ENCODE assay signal across 8 cellular contexts in the genomic region with DNA sequence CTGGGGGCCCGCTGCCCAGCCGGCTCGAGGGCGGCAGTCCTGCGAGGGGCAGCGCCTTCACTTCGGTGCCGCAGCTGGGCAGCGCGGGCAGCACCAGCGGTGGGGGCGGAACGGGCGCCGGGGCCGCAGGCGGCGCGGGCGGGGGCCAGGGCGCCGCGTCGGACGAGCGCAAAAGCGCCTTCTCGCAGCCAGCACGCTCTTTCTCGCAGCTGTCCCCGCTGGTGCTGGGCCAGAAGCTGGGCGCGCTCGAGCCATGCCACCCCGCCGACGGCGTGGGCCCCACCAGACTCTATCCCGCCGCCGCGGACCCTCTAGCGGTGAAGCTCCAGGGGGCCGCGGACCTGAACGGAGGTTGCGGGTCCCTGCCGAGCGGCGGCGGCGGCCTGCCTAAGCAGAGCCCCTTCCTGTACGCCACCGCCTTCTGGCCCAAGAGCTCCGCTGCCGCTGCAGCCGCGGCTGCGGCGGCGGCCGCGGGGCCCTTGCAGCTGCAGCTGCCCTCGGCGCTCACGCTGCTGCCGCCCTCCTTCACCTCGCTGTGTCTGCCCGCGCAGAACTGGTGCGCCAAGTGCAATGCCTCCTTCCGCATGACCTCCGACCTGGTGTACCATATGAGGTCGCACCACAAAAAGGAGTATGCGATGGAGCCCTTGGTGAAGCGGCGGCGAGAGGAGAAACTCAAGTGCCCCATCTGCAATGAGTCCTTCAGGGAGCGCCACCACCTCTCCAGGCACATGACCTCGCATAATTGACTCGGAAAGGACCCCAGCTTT. TPM values are rescaled to one million over a fixed set of nuclear protein-coding genes. Genes with fewer than 3 reads are reported as not detected.
A peak's percentile ranks its signal among the peaks of the same experiment; 100 is the strongest.
DNase-seq lines count a peak whose midpoint lies in the region; ATAC-seq and TF ChIP-seq lines count a peak whose summit lies in the region.

No MANE protein-coding gene starts in this region.

- no peaks in the 10 kb centered on the region for H3K4me1 ChIP-seq in MM.1S (ENCODE audit: low read length)

- CTCF ChIA-PET in activated CD4-positive, alpha-beta memory T cell treated with anti-CD3 and anti-CD28 coated beads, Interleukin-2, amount 10 ng/mL, durations not matched to agents 7 days and 5 days (lab: Charles Lee), result interaction anchor here (0.6 to 8.9 kb wide), 29 partner anchors 10 to 1264 kb away, joined by 3 to 135 read pairs (median 5); a partner anchor contains a TSS

- peak overlapping the region; percentile 92 for H3K27ac Mint-ChIP-seq in activated CD4-positive, alpha-beta memory T cell treated with anti-CD3 and anti-CD28 coated beads, Interleukin-2, amount 10 ng/mL, durations not matched to agents 7 days and 5 days

- no peaks in the 10 kb centered on the region for H3K36me3 ChIP-seq in GM06990 (ENCODE audit: control insufficient read depth, insufficient read depth, low read length)
- no peaks in the 10 kb centered on the region for H3K36me3 ChIP-seq in MM.1S (replicated peaks; ENCODE audit: insufficient read depth, low read length)
- H3K36me3 ChIP-seq in neural cell (ENCODE audit: insufficient read depth, low read length), result no peaks in the 10 kb centered on the region

- H4K20me1 ChIP-seq in MM.1S (ENCODE audit: insufficient read depth, low read length), result no peaks in the 10 kb centered on the region
- H4K20me1 ChIP-seq in neural cell (ENCODE audit: insufficient read depth), result no peaks in the 10 kb centered on the region

- no peaks in the 10 kb centered on the region for H3K9me3 Mint-ChIP-seq in activated CD4-positive, alpha-beta memory T cell treated with anti-CD3 and anti-CD28 coated beads, Interleukin-2, amount 10 ng/mL, durations not matched to agents 7 days and 5 days

- no peaks in the 10 kb centered on the region for H3K9me3 ChIP-seq in MM.1S (replicated peaks; ENCODE audit: insufficient read depth, low read length)
- peaks cover 14% of the 10 kb centered on the region for H3K9me3 ChIP-seq in neural cell (ENCODE audit: low read length)

- H3K27me3 Mint-ChIP-seq in activated CD4-positive, alpha-beta memory T cell treated with anti-CD3 and anti-CD28 coated beads, Interleukin-2, amount 10 ng/mL, durations not matched to agents 7 days and 5 days, result peaks cover 7% of the 10 kb centered on the region

- no peak for TF ChIP-seq RAD21 in neural cell (conservative IDR thresholded peaks at IDR 0.05)

- no peak for TF ChIP-seq EP300 in neural cell (conservative IDR thresholded peaks at IDR 0.05; ENCODE audit: poor library complexity, severe bottlenecking)

- TF ChIP-seq CTCF in GM06990 (IDR thresholded peaks at IDR 0.05; ENCODE audit: insufficient read depth, low read length, poor library complexity, severe bottlenecking), result no peak
- no peak for TF ChIP-seq CTCF in MM.1S (IDR thresholded peaks at IDR 0.05; ENCODE audit: low read length)
- TF ChIP-seq CTCF in neural cell (IDR thresholded peaks at IDR 0.05; ENCODE audit: poor library complexity, severe bottlenecking), result no peak

- POLR2A ChIA-PET in activated CD4-positive, alpha-beta memory T cell treated with anti-CD3 and anti-CD28 coated beads, Interleukin-2, amount 10 ng/mL, durations not matched to agents 7 days and 5 days (lab: Charles Lee), result interaction anchor here (0.7 to 6.0 kb wide), 23 partner anchors 9 to 1264 kb away, joined by 3 to 70 read pairs (median 4); a partner anchor contains a TSS

- no peak for TF ChIP-seq POLR2A in erythroblast (IDR thresholded peaks at IDR 0.05; ENCODE audit: low read length)

- peak; percentile 75 for DNase-seq in GM06990 (ENCODE audit: extremely low read depth, insufficient read length)
- DNase-seq in MM.1S, result peak; percentile 52
- peak; percentile 76 for DNase-seq in activated CD4-positive, alpha-beta memory T cell treated with anti-CD3 and anti-CD28 coated beads, Interleukin-2, amount 10 ng/mL, durations not matched to agents 7 days and 5 days
- DNase-seq in erythroblast (lab: John Stamatoyannopoulos, UW), result peak; percentile 31 to 32
- no peak for DNase-seq in kidney glomerular epithelial cell (lab: John Stamatoyannopoulos, UW)
- DNase-seq in hippocampal formation (lab: John Stamatoyannopoulos, UW), result no peak

- H3K9me2 ChIP-seq in MM.1S (replicated peaks; ENCODE audit: insufficient read depth, low read length) (no peaks in the 10 kb centered on the region), neural cell (ENCODE audit: insufficient read depth, low read length) (no peaks in the 10 kb centered on the region)

- no peaks in the 10 kb centered on the region for H3K79me2 ChIP-seq in MM.1S (ENCODE audit: low read length)
- no peaks in the 10 kb centered on the region for H3K79me2 ChIP-seq in neural cell (replicated peaks; ENCODE audit: insufficient read depth, low read length)

- peak overlapping the region; percentile 21; the same call in 1 of the 2 replicates for H3K9ac ChIP-seq in MM.1S (ENCODE audit: low read length)
- H3K9ac ChIP-seq in neural cell (ENCODE audit: low read length), result no peak overlapping the region

- no peaks in the 10 kb centered on the region for H3F3A ChIP-seq in MM.1S (ENCODE audit: insufficient read depth, low read length)
- no peaks in the 10 kb centered on the region for H3F3A ChIP-seq in neural cell (ENCODE audit: insufficient read depth, low read length, poor library complexity, severe bottlenecking)

- ATAC-seq in GM21723 (IDR thresholded peaks at IDR 0.05; ENCODE audit: unreplicated experiment), result peak; percentile 63

- H3K27ac ChIP-seq in MM.1S (ENCODE audit: low read length) (no peak overlapping the region), neural cell (ENCODE audit: low read length) (no peak overlapping the region)

- peak overlapping the region; percentile 96 for H3K4me3 Mint-ChIP-seq in activated CD4-positive, alpha-beta memory T cell treated with anti-CD3 and anti-CD28 coated beads, Interleukin-2, amount 10 ng/mL, durations not matched to agents 7 days and 5 days

- H3K4me1 Mint-ChIP-seq in activated CD4-positive, alpha-beta memory T cell treated with anti-CD3 and anti-CD28 coated beads, Interleukin-2, amount 10 ng/mL, durations not matched to agents 7 days and 5 days, result peaks cover 23% of the 10 kb centered on the region

- H2AFZ ChIP-seq in MM.1S (ENCODE audit: low read length), result peak overlapping the region; percentile 71
- no peak overlapping the region for H2AFZ ChIP-seq in neural cell (ENCODE audit: low read depth, low read length)

- H3K4me2 ChIP-seq in MM.1S (ENCODE audit: low read depth, low read length) (peak overlapping the region; percentile 80), neural cell (ENCODE audit: low read length) (no peak overlapping the region)

- H3K27me3 ChIP-seq in GM06990 (replicated peaks; ENCODE audit: control insufficient read depth, insufficient read depth, low read length) (no peaks in the 10 kb centered on the region; the same call in 1 of the 2 replicates), MM.1S (replicated peaks; ENCODE audit: insufficient read depth, low read length) (no peaks in the 10 kb centered on the region), neural cell (ENCODE audit: insufficient read depth, low read depth, low read length) (peaks cover 99% of the 10 kb centered on the region)

- H3K4me3 ChIP-seq in GM06990 (replicated peaks; ENCODE audit: low read depth, low read length) (peak overlapping the region; percentile 57), MM.1S (ENCODE audit: low read length) (peak overlapping the region; percentile 69), neural cell (ENCODE audit: low read length) (peak overlapping the region; percentile 54)

- H3K36me3 Mint-ChIP-seq in activated CD4-positive, alpha-beta memory T cell treated with anti-CD3 and anti-CD28 coated beads, Interleukin-2, amount 10 ng/mL, durations not matched to agents 7 days and 5 days (ENCODE audit: low read depth), result peaks cover 27% of the 10 kb centered on the region

TF ChIP-seq in neural cell, 6 proteins besides CTCF, POLR2A, EP300 and RAD21:
- TF ChIP-seq, protein P1, sequence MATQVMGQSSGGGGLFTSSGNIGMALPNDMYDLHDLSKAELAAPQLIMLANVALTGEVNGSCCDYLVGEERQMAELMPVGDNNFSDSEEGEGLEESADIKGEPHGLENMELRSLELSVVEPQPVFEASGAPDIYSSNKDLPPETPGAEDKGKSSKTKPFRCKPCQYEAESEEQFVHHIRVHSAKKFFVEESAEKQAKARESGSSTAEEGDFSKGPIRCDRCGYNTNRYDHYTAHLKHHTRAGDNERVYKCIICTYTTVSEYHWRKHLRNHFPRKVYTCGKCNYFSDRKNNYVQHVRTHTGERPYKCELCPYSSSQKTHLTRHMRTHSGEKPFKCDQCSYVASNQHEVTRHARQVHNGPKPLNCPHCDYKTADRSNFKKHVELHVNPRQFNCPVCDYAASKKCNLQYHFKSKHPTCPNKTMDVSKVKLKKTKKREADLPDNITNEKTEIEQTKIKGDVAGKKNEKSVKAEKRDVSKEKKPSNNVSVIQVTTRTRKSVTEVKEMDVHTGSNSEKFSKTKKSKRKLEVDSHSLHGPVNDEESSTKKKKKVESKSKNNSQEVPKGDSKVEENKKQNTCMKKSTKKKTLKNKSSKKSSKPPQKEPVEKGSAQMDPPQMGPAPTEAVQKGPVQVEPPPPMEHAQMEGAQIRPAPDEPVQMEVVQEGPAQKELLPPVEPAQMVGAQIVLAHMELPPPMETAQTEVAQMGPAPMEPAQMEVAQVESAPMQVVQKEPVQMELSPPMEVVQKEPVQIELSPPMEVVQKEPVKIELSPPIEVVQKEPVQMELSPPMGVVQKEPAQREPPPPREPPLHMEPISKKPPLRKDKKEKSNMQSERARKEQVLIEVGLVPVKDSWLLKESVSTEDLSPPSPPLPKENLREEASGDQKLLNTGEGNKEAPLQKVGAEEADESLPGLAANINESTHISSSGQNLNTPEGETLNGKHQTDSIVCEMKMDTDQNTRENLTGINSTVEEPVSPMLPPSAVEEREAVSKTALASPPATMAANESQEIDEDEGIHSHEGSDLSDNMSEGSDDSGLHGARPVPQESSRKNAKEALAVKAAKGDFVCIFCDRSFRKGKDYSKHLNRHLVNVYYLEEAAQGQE (IDR thresholded peaks at IDR 0.05; ENCODE audit: borderline replicate concordance), result no peak
- TF ChIP-seq MXI1 (conservative IDR thresholded peaks at IDR 0.05; ENCODE audit: poor library complexity, severe bottlenecking) (no peak), EZH2 (IDR thresholded peaks at IDR 0.05; ENCODE audit: borderline replicate concordance, insufficient read depth, low read length, poor library complexity, severe bottlenecking) (peak; percentile 84), SMC3 (conservative IDR thresholded peaks at IDR 0.05; ENCODE audit: poor library complexity) (no peak), TAF1 (IDR thresholded peaks at IDR 0.05; ENCODE audit: low read depth) (no peak), POLR2AphosphoS5 (IDR thresholded peaks at IDR 0.05) (peak; percentile 47)
TF ChIP-seq in neural cell: peak in this region for 2.

RNA-seq across cellular contexts. Expression of a gene that starts 5.7 kb away (rescaled TPM):
- total RNA-seq in activated CD4-positive, alpha-beta memory T cell treated with anti-CD3 and anti-CD28 coated beads, Interleukin-2, amount 10 ng/mL, durations not matched to agents 7 days and 5 days, result 10 to 100 TPM; 18.9 to 21.9 TPM
- 0.46 and 0.52 TPM in 2 replicates for polyA plus RNA-seq in neural cell
- polyA minus RNA-seq in neural cell, result 0.73 and 0.81 TPM in 2 replicates

Comparison
In these comparisons a context has a peak if more than half of its experiments do, and no peak if none do; other contexts are left out.
1. DNase-seq: peak in GM06990 (single experiment), MM.1S (single experiment), activated CD4-positive, alpha-beta memory T cell treated with anti-CD3 and anti-CD28 coated beads, Interleukin-2, amount 10 ng/mL, durations not matched to agents 7 days and 5 days (single experiment) and erythroblast (2 of 2); none in kidney glomerular epithelial cell (single experiment) and hippocampal formation (0 of 2).
2. Peak in every context shown above with its lines, with median percentiles within 50 percentile points of each other: H3K4me3 ChIP-seq.